Comparison of ENCODE assay signal across 22 cellular contexts in genomic region chr11:108246309-108246708, GRCh38. TPM values are rescaled to one million over a fixed set of nuclear protein-coding genes. Genes with fewer than 3 reads are reported as not detected.
DNase-seq lines count a peak whose midpoint lies in the region; ATAC-seq, FAIRE-seq and TF ChIP-seq lines count a peak whose summit lies in the region.
"Had no signal": no experiment of that assay in that cellular context is flagged by ENCODE, and none has a peak within 500 bp of the region (broad histone marks: within the 10 kb centered on the region; RNA-seq: fewer than 3 reads in every experiment).

No MANE protein-coding gene starts in this region.

- H3K27ac Mint-ChIP-seq in activated CD4-positive, alpha-beta T cell treated with anti-CD3 and anti-CD28 coated beads for 36 hours = peak overlapping the region; percentile 47
- no peak overlapping the region for H3K27ac Mint-ChIP-seq in activated CD4-positive, alpha-beta T cell treated with anti-CD3 and anti-CD28 coated beads, Interleukin-2, amount 10 ng/mL, durations not matched to agents 24 days and 14 days
- peak overlapping the region; percentile 69 for H3K27ac Mint-ChIP-seq in activated T-helper 17 cell treated with anti-CD3 and anti-CD28 coated beads, Interleukin-2, amount 50 U/mL, for 72 hours
- peak overlapping the region; percentile 12 to 88 (median 64) for H3K27ac Mint-ChIP-seq in immature natural killer cell

- H3K9me3 Mint-ChIP-seq in activated CD4-positive, alpha-beta T cell treated with anti-CD3 and anti-CD28 coated beads for 36 hours (ENCODE audit: low read depth) = no peaks in the 10 kb centered on the region
- H3K9me3 Mint-ChIP-seq in activated CD4-positive, alpha-beta T cell treated with anti-CD3 and anti-CD28 coated beads, Interleukin-2, amount 10 ng/mL, durations not matched to agents 24 days and 14 days = no peaks in the 10 kb centered on the region
- H3K9me3 Mint-ChIP-seq in activated T-helper 17 cell treated with anti-CD3 and anti-CD28 coated beads, Interleukin-2, amount 50 U/mL, for 72 hours = no peaks in the 10 kb centered on the region
- H3K9me3 Mint-ChIP-seq in immature natural killer cell = no peaks in the 10 kb centered on the region

- no peak for ATAC-seq in activated CD4-positive, alpha-beta T cell treated with anti-CD3 and anti-CD28 coated beads for 36 hours
- ATAC-seq in A549 = no peak
- ATAC-seq in activated T-helper 17 cell treated with anti-CD3 and anti-CD28 coated beads, Interleukin-2, amount 50 U/mL, for 72 hours (replicated peaks) = no peak
- ATAC-seq: PC-3 had no signal

- 64% methylated on average over 3 of the region's 3 CpGs for WGBS in A549 (ENCODE audit: missing lambda C conversion rate)
- 65 to 97% methylated on average over 3 of the region's 3 CpGs for WGBS in sigmoid colon, 2 donors

- H3K27me3 ChIP-seq in sigmoid colon = no peaks in the 10 kb centered on the region

- FAIRE-seq in A549 (lab: Jason Lieb, UNC) = no peak
- FAIRE-seq in HTR-8/SVneo (lab: Jason Lieb, UNC) = no peak
- FAIRE-seq: GM12891, GM18507 had no signal

- POLR2A ChIA-PET in activated CD4-positive, alpha-beta T cell treated with anti-CD3 and anti-CD28 coated beads for 36 hours (lab: Charles Lee) = interaction anchor here (1.4 kb wide), 1 partner anchor 23 kb away, joined by 6 read pairs; the partner anchor contains the start of genes ATM and NPAT
- POLR2A ChIA-PET in A549 (lab: Yijun Ruan, JAX) = no interaction called here

- TF ChIP-seq RAD21 in A549 (conservative IDR thresholded peaks at IDR 0.05 in 1 of 2, IDR thresholded peaks at IDR 0.05 in 1 of 2) = no peak

- H3K4me1 Mint-ChIP-seq in activated CD4-positive, alpha-beta T cell treated with anti-CD3 and anti-CD28 coated beads for 36 hours = peaks cover 69% of the 10 kb centered on the region
- peaks cover 19% of the 10 kb centered on the region for H3K4me1 Mint-ChIP-seq in activated CD4-positive, alpha-beta T cell treated with anti-CD3 and anti-CD28 coated beads, Interleukin-2, amount 10 ng/mL, durations not matched to agents 24 days and 14 days
- H3K4me1 Mint-ChIP-seq in activated T-helper 17 cell treated with anti-CD3 and anti-CD28 coated beads, Interleukin-2, amount 50 U/mL, for 72 hours = peaks cover 30% of the 10 kb centered on the region
- H3K4me1 Mint-ChIP-seq in immature natural killer cell = peaks cover 51 to 83% of the 10 kb centered on the region in 2 donors

- TF ChIP-seq POLR2A in A549 (IDR thresholded peaks at IDR 0.05; ENCODE audit: low read length) = no peak
- no peak for TF ChIP-seq POLR2A in sigmoid colon (IDR thresholded peaks at IDR 0.05)

- H3K4me2 ChIP-seq in A549 = no peak overlapping the region

- H3K4me3 Mint-ChIP-seq in activated CD4-positive, alpha-beta T cell treated with anti-CD3 and anti-CD28 coated beads for 36 hours = no peak overlapping the region
- no peak overlapping the region for H3K4me3 Mint-ChIP-seq in activated CD4-positive, alpha-beta T cell treated with anti-CD3 and anti-CD28 coated beads, Interleukin-2, amount 10 ng/mL, durations not matched to agents 24 days and 14 days
- peak overlapping the region; percentile 60 for H3K4me3 Mint-ChIP-seq in activated T-helper 17 cell treated with anti-CD3 and anti-CD28 coated beads, Interleukin-2, amount 50 U/mL, for 72 hours
- peak overlapping the region in 1 of 5 donors; percentile 1 for H3K4me3 Mint-ChIP-seq in immature natural killer cell

- peaks cover 0 to 85% (median 6%) of the 10 kb centered on the region in 4 donors for H3K36me3 ChIP-seq in sigmoid colon

- H3K9me3 ChIP-seq in A549 (no peaks in the 10 kb centered on the region), sigmoid colon (no peaks in the 10 kb centered on the region)

- no peak for DNase-seq in activated CD4-positive, alpha-beta T cell treated with anti-CD3 and anti-CD28 coated beads for 36 hours
- DNase-seq in activated CD4-positive, alpha-beta T cell treated with anti-CD3 and anti-CD28 coated beads, Interleukin-2, amount 10 ng/mL, durations not matched to agents 24 days and 14 days = no peak
- DNase-seq in A549 (ENCODE audit: low read depth in 1 of 2, low spot score in 1 of 2) (no peak), immature natural killer cell (no peak), HTR-8/SVneo (ENCODE audit: insufficient read length, low spot score) (no peak), sigmoid colon (no peak), posterior vena cava (ENCODE audit: low spot score) (no peak)
- DNase-seq: COR-L47, GF-D8, HCEC 1CT, KBM-7, NCI-H1417 treated with DMSO at 0.1 percent for 48 hours, NCI-H2029 treated with DMSO at 0.1 percent for 48 hours, NCI-H2171 treated with DMSO at 0.1 percent for 48 hours, NCI-H446 treated with DMSO at 0.1 percent for 48 hours, PC-3 had no signal

- H3K4me1 ChIP-seq in A549 (no peaks in the 10 kb centered on the region), sigmoid colon (no peaks in the 10 kb centered on the region)

- TF ChIP-seq EP300 in A549 (IDR thresholded peaks at IDR 0.05) (no peak), sigmoid colon (IDR thresholded peaks at IDR 0.05) (no peak)

- TF ChIP-seq CTCF in A549 (IDR thresholded peaks at IDR 0.05) (no peak), sigmoid colon (IDR thresholded peaks at IDR 0.05) (no peak)

- intact Hi-C loops in activated CD4-positive, alpha-beta T cell treated with anti-CD3 and anti-CD28 coated beads for 36 hours (cut with DNase I, micrococcal nuclease) = no loop called here
- intact Hi-C loops in activated CD4-positive, alpha-beta T cell treated with anti-CD3 and anti-CD28 coated beads, Interleukin-2, amount 10 ng/mL, durations not matched to agents 24 days and 14 days (cut with micrococcal nuclease) = no loop called here
- intact Hi-C loops in sigmoid colon (cut with DNase I) = no loop called here
- intact Hi-C loops in posterior vena cava (cut with DNase I) = no loop called here

- H3K36me3 Mint-ChIP-seq in activated CD4-positive, alpha-beta T cell treated with anti-CD3 and anti-CD28 coated beads for 36 hours (ENCODE audit: low read depth) = peaks cover 24% of the 10 kb centered on the region
- peaks cover 46% of the 10 kb centered on the region for H3K36me3 Mint-ChIP-seq in activated CD4-positive, alpha-beta T cell treated with anti-CD3 and anti-CD28 coated beads, Interleukin-2, amount 10 ng/mL, durations not matched to agents 24 days and 14 days (ENCODE audit: low read depth)
- H3K36me3 Mint-ChIP-seq in activated T-helper 17 cell treated with anti-CD3 and anti-CD28 coated beads, Interleukin-2, amount 50 U/mL, for 72 hours (ENCODE audit: low read depth) = peaks cover 65% of the 10 kb centered on the region
- peaks cover 28 to 61% (median 33%) of the 10 kb centered on the region in 3 donors for H3K36me3 Mint-ChIP-seq in immature natural killer cell

- CTCF ChIA-PET in activated CD4-positive, alpha-beta T cell treated with anti-CD3 and anti-CD28 coated beads for 36 hours (lab: Charles Lee) = interaction anchor here (0.7 to 1.2 kb wide), 4 partner anchors 21 to 403 kb away, joined by 3 to 5 read pairs (median 4); no protein-coding TSS in a partner anchor
- CTCF ChIA-PET in A549 (lab: Yijun Ruan, JAX) = interaction anchor here (0.6 kb wide), 1 partner anchor 371 kb away, joined by 3 read pairs; no protein-coding TSS in a partner anchor

- H3K27me3 Mint-ChIP-seq in activated CD4-positive, alpha-beta T cell treated with anti-CD3 and anti-CD28 coated beads for 36 hours = no peaks in the 10 kb centered on the region
- H3K27me3 Mint-ChIP-seq in activated CD4-positive, alpha-beta T cell treated with anti-CD3 and anti-CD28 coated beads, Interleukin-2, amount 10 ng/mL, durations not matched to agents 24 days and 14 days = no peaks in the 10 kb centered on the region
- H3K27me3 Mint-ChIP-seq in activated T-helper 17 cell treated with anti-CD3 and anti-CD28 coated beads, Interleukin-2, amount 50 U/mL, for 72 hours = no peaks in the 10 kb centered on the region
- H3K27me3 Mint-ChIP-seq in immature natural killer cell (ENCODE audit: low read depth in 3 of 3) = peaks cover 0 to 5% (median 4%) of the 10 kb centered on the region in 3 donors

- H3K4me3 ChIP-seq in A549 (no peak overlapping the region), sigmoid colon (no peak overlapping the region)

- H3K27ac ChIP-seq in A549 = no peak overlapping the region
- no peak overlapping the region for H3K27ac ChIP-seq in sigmoid colon
- H3K27ac ChIP-seq: 22Rv1, HL-60, RWPE1 had no signal

TF ChIP-seq in A549, 52 proteins besides CTCF, POLR2A, EP300 and RAD21:
- TF ChIP-seq MYC (IDR thresholded peaks at IDR 0.05; ENCODE audit: borderline replicate concordance, low read length) (no peak), MAFK (IDR thresholded peaks at IDR 0.05; ENCODE audit: partially characterized antibody) (peak; percentile 93)

RNA-seq across cellular contexts. Expression of gene ATM, which starts 23.4 kb away (rescaled TPM):
- 10 to 100 TPM; 32.8 to 36.1 TPM for total RNA-seq in activated CD4-positive, alpha-beta T cell treated with anti-CD3 and anti-CD28 coated beads for 36 hours
- 37.6 and 42.5 TPM in 2 replicates for total RNA-seq in activated CD4-positive, alpha-beta T cell treated with anti-CD3 and anti-CD28 coated beads, Interleukin-2, amount 10 ng/mL, durations not matched to agents 24 days and 14 days
- 30.5 and 40.4 TPM in 2 replicates for polyA plus RNA-seq in A549 (2011; rRNA removed)
- polyA plus RNA-seq in A549 (2012; cell fraction: cytosol; rRNA removed) = 4.3 and 5.0 TPM in 2 replicates
- 8.1 and 12.0 TPM in 2 replicates for polyA plus RNA-seq in A549 (2012; cell fraction: nucleus; rRNA removed)
- 13.5 to 15.6 TPM (median 14.7 TPM) in 3 replicates for polyA plus RNA-seq in A549 (2017; fragmentation: RNase III; extraction: RNeasy Plus Mini Kit Qiagen cat#74134 plus additional on column Dnase treatment)
- 56.0 and 81.3 TPM in 2 replicates for polyA minus RNA-seq in A549 (2011; rRNA and poly(A)+ RNA removed)
- total RNA-seq in activated T-helper 17 cell treated with anti-CD3 and anti-CD28 coated beads, Interleukin-2, amount 50 U/mL, for 72 hours = 10 to 100 TPM; 43.6 to 89.7 TPM
- 100 to 1,000 TPM in 1 of 3 donors, 10 to 100 TPM in 2; 57.8 to 111 (median 64.5) TPM for polyA plus RNA-seq in immature natural killer cell
- 10 to 100 TPM; 52.7 to 88.8 (median 71.8) TPM for total RNA-seq in sigmoid colon
- 10 to 100 TPM in 1 of 3 donors, 1 to 10 TPM in 2; 3.0 to 35.7 (median 3.5) TPM for polyA plus RNA-seq in sigmoid colon
- total RNA-seq in posterior vena cava = 10 to 100 TPM; 60.5 to 77.7 TPM

RNA-seq across cellular contexts. Expression of gene NPAT, which starts 23.9 kb away (rescaled TPM):
- total RNA-seq in activated CD4-positive, alpha-beta T cell treated with anti-CD3 and anti-CD28 coated beads for 36 hours = 10 to 100 TPM; 28.4 to 45.2 TPM
- 29.3 and 29.8 TPM in 2 replicates for total RNA-seq in activated CD4-positive, alpha-beta T cell treated with anti-CD3 and anti-CD28 coated beads, Interleukin-2, amount 10 ng/mL, durations not matched to agents 24 days and 14 days
- polyA plus RNA-seq in A549 (2011; rRNA removed) = 8.0 and 9.3 TPM in 2 replicates
- 1.4 and 1.6 TPM in 2 replicates for polyA plus RNA-seq in A549 (2012; cell fraction: cytosol; rRNA removed)
- 1.4 and 1.7 TPM in 2 replicates for polyA plus RNA-seq in A549 (2012; cell fraction: nucleus; rRNA removed)
- polyA plus RNA-seq in A549 (2017; fragmentation: RNase III; extraction: RNeasy Plus Mini Kit Qiagen cat#74134 plus additional on column Dnase treatment) = 3.8 to 4.8 TPM (median 4.6 TPM) in 3 replicates
- 8.9 and 10.6 TPM in 2 replicates for polyA minus RNA-seq in A549 (2011; rRNA and poly(A)+ RNA removed)
- total RNA-seq in activated T-helper 17 cell treated with anti-CD3 and anti-CD28 coated beads, Interleukin-2, amount 50 U/mL, for 72 hours = 10 to 100 TPM; 34.0 to 44.5 TPM
- 10 to 100 TPM; 15.6 to 30.5 (median 24.1) TPM for polyA plus RNA-seq in immature natural killer cell
- total RNA-seq in sigmoid colon = 10 to 100 TPM; 12.1 to 15.7 (median 13.4) TPM
- 1 to 10 TPM; 1.6 to 4.8 (median 1.8) TPM for polyA plus RNA-seq in sigmoid colon
- total RNA-seq in posterior vena cava = 10 to 100 TPM; 11.2 to 12.3 TPM
